23 cellular contexts compared by ENCODE assay signal in the genomic region with DNA sequence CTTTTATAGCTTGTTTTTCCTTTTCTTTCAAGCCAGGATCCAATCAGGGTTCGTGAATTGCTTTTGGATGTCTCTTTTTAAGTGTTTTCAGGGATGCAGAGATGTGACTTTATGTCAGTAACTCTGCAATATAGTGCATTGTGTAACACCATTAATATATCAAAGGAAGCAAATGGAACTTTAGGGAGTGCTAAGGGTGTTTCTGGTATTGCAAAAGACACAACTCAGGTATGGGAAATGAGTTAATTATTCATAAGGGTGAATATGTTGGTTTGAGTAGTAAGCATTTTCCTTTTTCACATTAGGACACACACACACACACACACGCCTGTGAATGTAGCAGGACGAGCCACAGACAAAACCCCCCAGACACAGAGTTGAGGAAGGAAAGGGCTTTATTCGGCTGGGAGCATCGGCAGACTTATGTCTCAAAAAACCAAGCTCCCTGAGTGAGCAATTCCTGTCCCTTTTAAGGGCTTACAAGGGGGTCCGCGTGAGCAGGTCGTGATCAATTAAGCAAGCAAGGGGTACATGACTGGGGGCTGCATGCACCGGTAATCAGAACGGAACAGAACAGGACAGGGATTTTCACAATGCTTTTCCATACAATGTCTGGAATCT.
"Had no signal": no experiment of that assay in that cellular context is flagged by ENCODE, and none has a peak within 500 bp of the region (broad histone marks: within the 10 kb centered on the region; RNA-seq: fewer than 3 reads in every experiment).

No MANE protein-coding gene starts in this region.

- H3K27ac Mint-ChIP-seq: activated CD8-positive, alpha-beta memory T cell treated with anti-CD3 and anti-CD28 coated beads, Interleukin-2, amount 10 ng/mL, durations not matched to agents 7 days and 5 days; activated CD8-positive, alpha-beta T cell treated with anti-CD3 and anti-CD28 coated beads, Interleukin-2, amount 10 ng/mL, durations not matched to agents 7 days and 5 days; activated naive CD4-positive, alpha-beta T cell treated with anti-CD3 and anti-CD28 coated beads, Interleukin-2, amount 50 U/mL, for 24 hours; activated T-cell treated with anti-CD3 and anti-CD28 coated beads, Interleukin-2, amount 50 U/mL, for 24 hours; activated T-helper 1 cell treated with anti-CD3 and anti-CD28 coated beads, Interleukin-12 subunit alpha, Interleukin-12 subunit beta, Interleukin-2, Interleukin-4 antibody, amounts not matched to agents 30 ng/mL and 10 ng/mL and 1 ng/mL, durations not matched to agents 14 hours and 24 hours and 36 hours; T-helper 1 cell treated with Interleukin-12 subunit alpha and Interleukin-12 subunit beta and Interleukin-4 antibody, amounts not matched to agents 30 μg/mL and 1 μg/mL, for 36 hours had no signal

- H3K4me3 ChIP-seq: Peyer's patch, SJCRH30 had no signal

- DNase-seq: activated CD4-positive, alpha-beta T cell treated with anti-CD3 and anti-CD28 coated beads for 4 hours; activated CD8-positive, alpha-beta memory T cell treated with anti-CD3 and anti-CD28 coated beads, Interleukin-2, amount 10 ng/mL, durations not matched to agents 7 days and 5 days; activated CD8-positive, alpha-beta T cell treated with anti-CD3 and anti-CD28 coated beads, Interleukin-2, amount 10 ng/mL, durations not matched to agents 7 days and 5 days; activated effector memory CD4-positive, alpha-beta T cell treated with Interleukin-2 at 50 U/mL for 16 hours; activated naive CD4-positive, alpha-beta T cell; activated T-cell treated with anti-CD3 and anti-CD28 coated beads, Interleukin-2, amount 50 U/mL, for 24 hours; aorta; Kasumi-1; KBM-7; MV-4-11; NCI-H1105; NCI-H1436; NCI-H1694 treated with DMSO at 0.1 percent for 48 hours; NCI-H2029 treated with DMSO at 0.1 percent for 48 hours; NCI-H446; NCI-H524; Peyer's patch; Right ventricle myocardium superior; SJCRH30 had no signal

- H3K27me3 Mint-ChIP-seq: activated CD8-positive, alpha-beta memory T cell treated with anti-CD3 and anti-CD28 coated beads, Interleukin-2, amount 10 ng/mL, durations not matched to agents 7 days and 5 days; activated naive CD4-positive, alpha-beta T cell treated with anti-CD3 and anti-CD28 coated beads, Interleukin-2, amount 50 U/mL, for 24 hours; activated T-cell treated with anti-CD3 and anti-CD28 coated beads, Interleukin-2, amount 50 U/mL, for 24 hours had no signal

- H3K27ac ChIP-seq: Peyer's patch, RWPE1, SJCRH30 had no signal

- H3K36me3 ChIP-seq: Peyer's patch, SJCRH30 had no signal

- H3K4me1 ChIP-seq: Peyer's patch had no signal

- H3K4me3 Mint-ChIP-seq: activated CD8-positive, alpha-beta memory T cell treated with anti-CD3 and anti-CD28 coated beads, Interleukin-2, amount 10 ng/mL, durations not matched to agents 7 days and 5 days; activated CD8-positive, alpha-beta T cell treated with anti-CD3 and anti-CD28 coated beads, Interleukin-2, amount 10 ng/mL, durations not matched to agents 7 days and 5 days; activated naive CD4-positive, alpha-beta T cell treated with anti-CD3 and anti-CD28 coated beads, Interleukin-2, amount 50 U/mL, for 24 hours; activated T-cell treated with anti-CD3 and anti-CD28 coated beads, Interleukin-2, amount 50 U/mL, for 24 hours; activated T-helper 1 cell treated with anti-CD3 and anti-CD28 coated beads, Interleukin-12 subunit alpha, Interleukin-12 subunit beta, Interleukin-2, Interleukin-4 antibody, amounts not matched to agents 30 ng/mL and 10 ng/mL and 1 ng/mL, durations not matched to agents 14 hours and 24 hours and 36 hours; T-helper 1 cell treated with Interleukin-12 subunit alpha and Interleukin-12 subunit beta and Interleukin-4 antibody, amounts not matched to agents 30 μg/mL and 1 μg/mL, for 36 hours had no signal

- H3K9me3 Mint-ChIP-seq: activated naive CD4-positive, alpha-beta T cell treated with anti-CD3 and anti-CD28 coated beads, Interleukin-2, amount 50 U/mL, for 24 hours; activated T-helper 1 cell treated with anti-CD3 and anti-CD28 coated beads, Interleukin-12 subunit alpha, Interleukin-12 subunit beta, Interleukin-2, Interleukin-4 antibody, amounts not matched to agents 30 ng/mL and 10 ng/mL and 1 ng/mL, durations not matched to agents 14 hours and 24 hours and 36 hours; T-helper 1 cell treated with Interleukin-12 subunit alpha and Interleukin-12 subunit beta and Interleukin-4 antibody, amounts not matched to agents 30 μg/mL and 1 μg/mL, for 36 hours had no signal

- H3K27me3 ChIP-seq: Peyer's patch, SJCRH30 had no signal

- H3K9me3 ChIP-seq: Peyer's patch, SJCRH30 had no signal
